Comparison of ENCODE assay signal across 26 cellular contexts in genomic region chr16:11082860-11083388, GRCh38.
DNase-seq lines count a peak whose midpoint lies in the region; ATAC-seq and TF ChIP-seq lines count a peak whose summit lies in the region.
"Had no signal": no experiment of that assay in that cellular context is flagged by ENCODE, and none has a peak within 500 bp of the region (broad histone marks: within the 10 kb centered on the region; RNA-seq: fewer than 3 reads in every experiment).

No MANE protein-coding gene starts in this region.

- peaks cover 15% of the 10 kb centered on the region; the same call in 1 of the 2 replicates for H3K36me3 ChIP-seq in KOPT-K1 (ENCODE audit: insufficient read depth, low read length)
- H3K36me3 ChIP-seq in effector memory CD4-positive, alpha-beta T cell (ENCODE audit: control insufficient read depth, insufficient read depth, low read length): no peaks in the 10 kb centered on the region
- H3K36me3 ChIP-seq: gastrocnemius medialis, vagina had no signal

- no peaks in the 10 kb centered on the region for H3K27me3 ChIP-seq in effector memory CD4-positive, alpha-beta T cell (replicated peaks; ENCODE audit: control insufficient read depth, insufficient read depth, low read length, poor library complexity, severe bottlenecking)
- H3K27me3 ChIP-seq: BE2C, gastrocnemius medialis, vagina had no signal

- no peak overlapping the region for H3K4me3 Mint-ChIP-seq in activated CD4-positive, alpha-beta T cell treated with anti-CD3 and anti-CD28 coated beads, Interleukin-2, amount 10 ng/mL, durations not matched to agents 7 days and 5 days
- no peak overlapping the region for H3K4me3 Mint-ChIP-seq in effector memory CD8-positive, alpha-beta T cell
- no peak overlapping the region for H3K4me3 Mint-ChIP-seq in progenitor cell of endocrine pancreas (ENCODE audit: low read depth)
- H3K4me3 Mint-ChIP-seq: immature natural killer cell; natural killer cell treated with Interleukin-12 subunit alpha and Interleukin-12 subunit beta and Interleukin-15 and Interleukin-18, amount 100 ng/mL, for 72 hours had no signal

- CTCF ChIA-PET in activated CD4-positive, alpha-beta T cell treated with anti-CD3 and anti-CD28 coated beads, Interleukin-2, amount 10 ng/mL, durations not matched to agents 7 days and 5 days (lab: Charles Lee): interaction anchor here (0.7 to 3.0 kb wide), 5 partner anchors 12 to 22 kb away, joined by 3 to 15 read pairs (median 4); no protein-coding TSS in a partner anchor

- DNase-seq in activated CD4-positive, alpha-beta T cell treated with anti-CD3 and anti-CD28 coated beads, Interleukin-2, amount 10 ng/mL, durations not matched to agents 7 days and 5 days: no peak
- DNase-seq in activated CD4-positive, alpha-beta T cell treated with anti-CD3 and anti-CD28 coated beads for 1 hour: no peak
- no peak for DNase-seq in effector memory CD8-positive, alpha-beta T cell
- DNase-seq in progenitor cell of endocrine pancreas (ENCODE audit: low spot score, unreplicated experiment) (no peak), HuH-7.5 (ENCODE audit: low spot score) (no peak)
- no peak for DNase-seq in effector memory CD4-positive, alpha-beta T cell
- DNase-seq: activated naive CD4-positive, alpha-beta T cell; activated T-cell treated with anti-CD3 and anti-CD28 coated beads for 4 hours; BE2C; gastrocnemius medialis; GOT3; hippocampal formation; immature natural killer cell; KG1; mesendoderm; NCI-H2171 treated with DMSO at 0.1 percent for 48 hours; NCI-H524 treated with DMSO at 0.1 percent for 48 hours; NK-92 treated with Interleukin-12 subunit alpha and Interleukin-12 subunit beta, amount 100 ng/mL, for 24 hours; PC-9; SHP77 treated with DMSO at 0.1 percent for 48 hours; SW 1271 had no signal

- POLR2A ChIA-PET in activated CD4-positive, alpha-beta T cell treated with anti-CD3 and anti-CD28 coated beads, Interleukin-2, amount 10 ng/mL, durations not matched to agents 7 days and 5 days (lab: Charles Lee): interaction anchor here (0.5 kb wide), 1 partner anchor 172 kb away, joined by 4 read pairs; no protein-coding TSS in a partner anchor

- no peak for ATAC-seq in effector memory CD8-positive, alpha-beta T cell (replicated peaks)
- no peak for ATAC-seq in GM21381 (IDR thresholded peaks at IDR 0.05; ENCODE audit: unreplicated experiment)
- ATAC-seq: A549; gastrocnemius medialis; natural killer cell treated with Interleukin-12 subunit alpha and Interleukin-12 subunit beta and Interleukin-15 and Interleukin-18, amount 100 ng/mL, for 72 hours had no signal

- H3K27ac Mint-ChIP-seq in activated CD4-positive, alpha-beta T cell treated with anti-CD3 and anti-CD28 coated beads, Interleukin-2, amount 10 ng/mL, durations not matched to agents 7 days and 5 days: peak overlapping the region; percentile 43
- H3K27ac Mint-ChIP-seq in effector memory CD8-positive, alpha-beta T cell: peak overlapping the region; percentile 58 to 84
- H3K27ac Mint-ChIP-seq in progenitor cell of endocrine pancreas: peak overlapping the region; percentile 37
- H3K27ac Mint-ChIP-seq: immature natural killer cell had no signal

- no peak overlapping the region for H3K4me3 ChIP-seq in effector memory CD4-positive, alpha-beta T cell (ENCODE audit: insufficient read depth, low read depth, low read length, poor library complexity, severe bottlenecking)
- H3K4me3 ChIP-seq: A549, gastrocnemius medialis, PC-9, vagina had no signal

- H3K9me3 ChIP-seq in KOPT-K1 (ENCODE audit: insufficient read depth, low read length, poor library complexity, severe bottlenecking): no peaks in the 10 kb centered on the region
- no peaks in the 10 kb centered on the region for H3K9me3 ChIP-seq in effector memory CD4-positive, alpha-beta T cell (ENCODE audit: control insufficient read depth, low read length)
- H3K9me3 ChIP-seq: A549, BE2C, gastrocnemius medialis, vagina had no signal

- peaks cover 19% of the 10 kb centered on the region for H3K4me1 ChIP-seq in effector memory CD4-positive, alpha-beta T cell (ENCODE audit: control insufficient read depth, insufficient read depth, low read length, poor library complexity, severe bottlenecking)
- H3K4me1 ChIP-seq: A549 had no signal

- no peak for TF ChIP-seq CTCF in progenitor cell of endocrine pancreas (IDR thresholded peaks at IDR 0.05; ENCODE audit: unreplicated experiment)

- H3K36me3 Mint-ChIP-seq in activated CD4-positive, alpha-beta T cell treated with anti-CD3 and anti-CD28 coated beads, Interleukin-2, amount 10 ng/mL, durations not matched to agents 7 days and 5 days (ENCODE audit: low read depth): peaks cover 34% of the 10 kb centered on the region
- peaks cover 4% of the 10 kb centered on the region for H3K36me3 Mint-ChIP-seq in effector memory CD8-positive, alpha-beta T cell (ENCODE audit: insufficient read depth)
- H3K36me3 Mint-ChIP-seq in progenitor cell of endocrine pancreas (ENCODE audit: insufficient read depth): peaks cover 2% of the 10 kb centered on the region

- H3K9me3 Mint-ChIP-seq in activated CD4-positive, alpha-beta T cell treated with anti-CD3 and anti-CD28 coated beads, Interleukin-2, amount 10 ng/mL, durations not matched to agents 7 days and 5 days: no peaks in the 10 kb centered on the region
- H3K9me3 Mint-ChIP-seq in effector memory CD8-positive, alpha-beta T cell: no peaks in the 10 kb centered on the region
- H3K9me3 Mint-ChIP-seq in progenitor cell of endocrine pancreas (ENCODE audit: low read depth): no peaks in the 10 kb centered on the region
- H3K9me3 Mint-ChIP-seq: immature natural killer cell; natural killer cell treated with Interleukin-12 subunit alpha and Interleukin-12 subunit beta and Interleukin-15 and Interleukin-18, amount 100 ng/mL, for 72 hours had no signal

- no peaks in the 10 kb centered on the region for H3K27me3 Mint-ChIP-seq in activated CD4-positive, alpha-beta T cell treated with anti-CD3 and anti-CD28 coated beads, Interleukin-2, amount 10 ng/mL, durations not matched to agents 7 days and 5 days
- no peaks in the 10 kb centered on the region for H3K27me3 Mint-ChIP-seq in effector memory CD8-positive, alpha-beta T cell
- H3K27me3 Mint-ChIP-seq in progenitor cell of endocrine pancreas: no peaks in the 10 kb centered on the region
- H3K27me3 Mint-ChIP-seq: natural killer cell treated with Interleukin-12 subunit alpha and Interleukin-12 subunit beta and Interleukin-15 and Interleukin-18, amount 100 ng/mL, for 72 hours had no signal

- peak overlapping the region; percentile 42 for H3K27ac ChIP-seq in KOPT-K1 (ENCODE audit: low read depth, low read length, poor library complexity, severe bottlenecking)
- H3K27ac ChIP-seq in effector memory CD4-positive, alpha-beta T cell (ENCODE audit: insufficient read depth, low read length, poor library complexity, severe bottlenecking): no peak overlapping the region
- H3K27ac ChIP-seq: A549, PC-9 had no signal

- H3K4me1 Mint-ChIP-seq in activated CD4-positive, alpha-beta T cell treated with anti-CD3 and anti-CD28 coated beads, Interleukin-2, amount 10 ng/mL, durations not matched to agents 7 days and 5 days: peaks cover 86% of the 10 kb centered on the region
- peaks cover 12 to 18% of the 10 kb centered on the region in 2 donors for H3K4me1 Mint-ChIP-seq in effector memory CD8-positive, alpha-beta T cell (ENCODE audit: low read depth in 2 of 2)
- peaks cover 3% of the 10 kb centered on the region for H3K4me1 Mint-ChIP-seq in progenitor cell of endocrine pancreas (ENCODE audit: low read depth)
